Comparison of ENCODE assay signal across 13 cellular contexts in the genomic region with DNA sequence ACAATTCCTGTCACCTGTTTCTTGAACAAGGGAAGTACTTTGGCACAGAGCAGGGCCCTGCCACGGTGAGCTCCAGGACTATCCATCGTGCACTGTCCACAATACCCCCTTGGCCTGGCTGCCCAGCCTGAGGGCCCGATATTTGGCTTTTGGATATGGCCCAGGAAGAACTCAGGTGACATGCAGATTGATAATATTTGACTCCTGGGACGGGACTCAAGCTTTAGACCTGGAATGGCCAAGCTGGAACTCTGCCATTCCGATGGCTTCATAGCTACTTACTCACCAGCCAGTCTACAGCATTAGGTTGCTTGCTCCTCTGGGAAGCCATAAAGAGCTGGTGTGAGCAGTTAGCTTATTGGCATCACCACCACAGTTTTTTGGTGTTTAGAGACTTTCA.
"Had no signal": no experiment of that assay in that cellular context is flagged by ENCODE, and none has a peak within 500 bp of the region (broad histone marks: within the 10 kb centered on the region; RNA-seq: fewer than 3 reads in every experiment).

No MANE protein-coding gene starts in this region.

- H3K36me3 ChIP-seq: right atrium auricular region had no signal

- ATAC-seq: activated CD4-positive, CD25-positive, alpha-beta regulatory T cell treated with anti-CD3 and anti-CD28 coated beads, Interleukin-2, amount 50 U/mL, for 24 hours; activated T-helper 17 cell treated with anti-CD3 and anti-CD28 coated beads, Interleukin-2, amount 50 U/mL, for 72 hours had no signal

- H3K4me2 ChIP-seq: smooth muscle cell had no signal

- H3K27me3 ChIP-seq: dorsolateral prefrontal cortex, right atrium auricular region had no signal

- H3K9me3 ChIP-seq: right atrium auricular region had no signal

- DNase-seq: activated CD4-positive, alpha-beta T cell treated with anti-CD3 and anti-CD28 coated beads, Interleukin-2, amount 50 U/mL, for 1 hour; activated CD8-positive, alpha-beta memory T cell treated with anti-CD3 and anti-CD28 coated beads for 24 hours; activated naive CD4-positive, alpha-beta T cell treated with anti-CD3 and anti-CD28 coated beads for 36 hours; activated T-cell treated with anti-CD3 and anti-CD28 coated beads for 4 hours; dorsolateral prefrontal cortex; endodermal cell; hypothalamus; nucleus accumbens; T-helper 9 cell had no signal

- H3K27ac ChIP-seq: right atrium auricular region had no signal

- H3K4me1 ChIP-seq: right atrium auricular region had no signal

- H3K4me3 ChIP-seq: dorsolateral prefrontal cortex, right atrium auricular region, smooth muscle cell had no signal
